In genomic region chr11:110454609-110455008, GRCh38 we compare ENCODE assay signal across 17 cellular contexts. TPM values are rescaled to one million over a fixed set of nuclear protein-coding genes. Genes with fewer than 3 reads are reported as not detected.
A peak's percentile ranks its signal among the peaks of the same experiment; 100 is the strongest.
DNase-seq lines count a peak whose midpoint lies in the region; ATAC-seq and TF ChIP-seq lines count a peak whose summit lies in the region.
"Had no signal": no experiment of that assay in that cellular context is flagged by ENCODE, and none has a peak within 500 bp of the region (broad histone marks: within the 10 kb centered on the region; RNA-seq: fewer than 3 reads in every experiment).

No MANE protein-coding gene starts in this region.

- no peaks in the 10 kb centered on the region for H3K27me3 Mint-ChIP-seq in natural killer cell treated with Interleukin-12 subunit alpha and Interleukin-12 subunit beta and Interleukin-15 and Interleukin-18, amount 100 ng/mL, for 72 hours
- no peaks in the 10 kb centered on the region for H3K27me3 Mint-ChIP-seq in natural killer cell (ENCODE audit: low read depth in 2 of 2)

- TF ChIP-seq CTCF in natural killer cell (IDR thresholded peaks at IDR 0.05): no peak
- no peak for TF ChIP-seq CTCF in breast epithelium (IDR thresholded peaks at IDR 0.05)

- H3K27ac Mint-ChIP-seq in natural killer cell treated with Interleukin-12 subunit alpha and Interleukin-12 subunit beta and Interleukin-15 and Interleukin-18, amount 100 ng/mL, for 72 hours: peak overlapping the region; percentile 82 to 95
- no peak overlapping the region for H3K27ac Mint-ChIP-seq in natural killer cell
- H3K27ac Mint-ChIP-seq: endodermal cell had no signal

- no peaks in the 10 kb centered on the region for H3K4me1 ChIP-seq in breast epithelium
- H3K4me1 ChIP-seq: ascending aorta, right atrium auricular region had no signal

- no peak for DNase-seq in natural killer cell treated with Interleukin-12 subunit alpha and Interleukin-12 subunit beta and Interleukin-15 and Interleukin-18, amount 100 ng/mL, for 72 hours (ENCODE audit: low spot score)
- no peak for DNase-seq in natural killer cell
- no peak for DNase-seq in KBM-7
- DNase-seq in breast epithelium (ENCODE audit: low spot score in 2 of 2): no peak
- DNase-seq in NCI-H2227 (lab: John Stamatoyannopoulos, UW; ENCODE audit: unreplicated experiment): no peak
- DNase-seq: activated effector memory CD4-positive, alpha-beta T cell treated with anti-CD3 and anti-CD28 coated beads, Interleukin-2, amount 50 U/mL, for 16 hours; endodermal cell; NCI-H1048; NCI-H774 had no signal

- H3K4me3 Mint-ChIP-seq in natural killer cell treated with Interleukin-12 subunit alpha and Interleukin-12 subunit beta and Interleukin-15 and Interleukin-18, amount 100 ng/mL, for 72 hours: peak overlapping the region; percentile 88
- no peak overlapping the region for H3K4me3 Mint-ChIP-seq in natural killer cell
- H3K4me3 Mint-ChIP-seq: endodermal cell had no signal

- H3K4me1 Mint-ChIP-seq in natural killer cell treated with Interleukin-12 subunit alpha and Interleukin-12 subunit beta and Interleukin-15 and Interleukin-18, amount 100 ng/mL, for 72 hours (ENCODE audit: low read depth in 2 of 2): peaks cover 31 to 59% of the 10 kb centered on the region in 2 donors
- H3K4me1 Mint-ChIP-seq in natural killer cell: peaks cover 46 to 52% of the 10 kb centered on the region in 2 donors

- no peak overlapping the region for H3K27ac ChIP-seq in breast epithelium
- H3K27ac ChIP-seq: ascending aorta, neutrophil, right atrium auricular region, SK-N-MC had no signal

- TF ChIP-seq POLR2A in breast epithelium (IDR thresholded peaks at IDR 0.05): no peak

- in situ Hi-C loops in KBM-7 (cut with MboI; ENCODE audit: low pct_unique_long_range_greater_than_20kb, low sequenced_read_pairs): no loop called here

- H3K36me3 ChIP-seq in breast epithelium: no peaks in the 10 kb centered on the region
- H3K36me3 ChIP-seq: neutrophil had no signal

- peak; percentile 78 to 83 for ATAC-seq in natural killer cell treated with Interleukin-12 subunit alpha and Interleukin-12 subunit beta and Interleukin-15 and Interleukin-18, amount 100 ng/mL, for 72 hours
- ATAC-seq in natural killer cell (no peak), HG02571 (IDR thresholded peaks at IDR 0.05; ENCODE audit: unreplicated experiment) (peak; percentile 45), HG03432 (IDR thresholded peaks at IDR 0.05; ENCODE audit: unreplicated experiment) (peak; percentile 41), HG02970 (IDR thresholded peaks at IDR 0.05; ENCODE audit: low FRiP score, unreplicated experiment) (no peak)
- ATAC-seq: Panc1 had no signal

- peaks cover 10% of the 10 kb centered on the region for H3K36me3 Mint-ChIP-seq in natural killer cell treated with Interleukin-12 subunit alpha and Interleukin-12 subunit beta and Interleukin-15 and Interleukin-18, amount 100 ng/mL, for 72 hours
- H3K36me3 Mint-ChIP-seq in natural killer cell: no peaks in the 10 kb centered on the region

- H3K27me3 ChIP-seq in breast epithelium: no peaks in the 10 kb centered on the region
- H3K27me3 ChIP-seq: ascending aorta, neutrophil, right atrium auricular region had no signal

- H3K9me3 Mint-ChIP-seq in natural killer cell treated with Interleukin-12 subunit alpha and Interleukin-12 subunit beta and Interleukin-15 and Interleukin-18, amount 100 ng/mL, for 72 hours: no peaks in the 10 kb centered on the region
- no peaks in the 10 kb centered on the region for H3K9me3 Mint-ChIP-seq in natural killer cell

- no peaks in the 10 kb centered on the region for H3K9me3 ChIP-seq in breast epithelium
- H3K9me3 ChIP-seq: ascending aorta, neutrophil, right atrium auricular region had no signal

- H3K4me3 ChIP-seq in breast epithelium: no peak overlapping the region
- H3K4me3 ChIP-seq: ascending aorta, right atrium auricular region, SK-N-MC had no signal

- intact Hi-C loops in natural killer cell (cut with micrococcal nuclease): no loop called here
- intact Hi-C loops in breast epithelium (cut with DNase I; ENCODE audit: low total_unique reads): no loop called here

RNA-seq across cellular contexts. Expression of gene FDX1, which starts 24.9 kb away (rescaled TPM):
- total RNA-seq in natural killer cell treated with Interleukin-12 subunit alpha and Interleukin-12 subunit beta and Interleukin-15 and Interleukin-18, amount 100 ng/mL, for 72 hours: 10 to 100 TPM; 11.1 to 15.1 TPM
- total RNA-seq in natural killer cell (1 to 10 TPM; 6.7 to 7.9 (median 7.8) TPM), breast epithelium (10 to 100 TPM; 12.5 to 18.3 (median 15.2) TPM)

Comparison
In these comparisons a context has a peak if more than half of its experiments do, and no peak if none do; other contexts are left out.
1. ATAC-seq: peak in natural killer cell treated with Interleukin-12 subunit alpha and Interleukin-12 subunit beta and Interleukin-15 and Interleukin-18, amount 100 ng/mL, for 72 hours (2 of 2), HG02571 (single experiment) and HG03432 (single experiment); none in natural killer cell (0 of 3) and HG02970 (single experiment).
2. H3K27ac Mint-ChIP-seq: peak in natural killer cell treated with Interleukin-12 subunit alpha and Interleukin-12 subunit beta and Interleukin-15 and Interleukin-18, amount 100 ng/mL, for 72 hours (2 of 2); none in natural killer cell (0 of 2).